Comparison of ENCODE assay signal across 8 cellular contexts in genomic region chr22:20207277-20208025, GRCh38.
DNase-seq lines count a peak whose midpoint lies in the region; ATAC-seq and TF ChIP-seq lines count a peak whose summit lies in the region.

No MANE protein-coding gene starts in this region.

- H3K27me3 ChIP-seq in BLaER1 = no peaks in the 10 kb centered on the region
- H3K27me3 ChIP-seq in brain microvascular endothelial cell (replicated peaks) = no peaks in the 10 kb centered on the region
- no peaks in the 10 kb centered on the region for H3K27me3 ChIP-seq in muscle layer of duodenum (ENCODE audit: low read depth, low read length)

- TF ChIP-seq CTCF in brain microvascular endothelial cell (IDR thresholded peaks at IDR 0.05; ENCODE audit: low read depth, low read length, missing control alignments) = no peak

- H3K4me1 ChIP-seq in BLaER1 (peaks cover 96% of the 10 kb centered on the region), muscle layer of duodenum (ENCODE audit: control insufficient read depth in 1 of 2, insufficient read depth in 2 of 2, low read length in 2 of 2) (peaks cover 9 to 46% of the 10 kb centered on the region in 2 donors)

- in situ Hi-C loops in brain microvascular endothelial cell (cut with HindIII; ENCODE audit: low pct_ligation_motif_present, low sequenced_read_pairs) = no loop called here

- H3K4me2 ChIP-seq in BLaER1 = peak overlapping the region; percentile 99

- H3K9ac ChIP-seq in BLaER1 = peak overlapping the region; percentile 91

- H3K4me3 ChIP-seq in BLaER1 = peak overlapping the region; percentile 74
- H3K4me3 ChIP-seq in brain microvascular endothelial cell (ENCODE audit: low read depth, low read length) = peak overlapping the region; percentile 62
- H3K4me3 ChIP-seq in muscle layer of duodenum (ENCODE audit: low read depth in 1 of 2, low read length in 2 of 2) = peak overlapping the region; percentile 66

- H4K20me1 ChIP-seq in BLaER1 = no peaks in the 10 kb centered on the region

- H3K36me3 ChIP-seq in BLaER1 = no peaks in the 10 kb centered on the region
- no peaks in the 10 kb centered on the region for H3K36me3 ChIP-seq in KOPT-K1 (ENCODE audit: insufficient read depth, low read length)
- H3K36me3 ChIP-seq in brain microvascular endothelial cell (replicated peaks) = no peaks in the 10 kb centered on the region
- H3K36me3 ChIP-seq in muscle layer of duodenum (ENCODE audit: control insufficient read depth in 1 of 2, insufficient read depth in 2 of 2, low read length in 2 of 2) = no peaks in the 10 kb centered on the region

- H3K27ac ChIP-seq in BLaER1 (peak overlapping the region; percentile 91), KOPT-K1 (ENCODE audit: low read depth, low read length, poor library complexity, severe bottlenecking) (peak overlapping the region; percentile 79), brain microvascular endothelial cell (peak overlapping the region; percentile 72), muscle layer of duodenum (ENCODE audit: low read length) (peak overlapping the region; percentile 71)

- DNase-seq in brain microvascular endothelial cell (no peak), AG08396 (ENCODE audit: low spot score) (no peak)
- DNase-seq in stimulated activated CD4-positive, alpha-beta T cell treated with anti-CD3 and anti-CD28 coated beads, Interleukin-4, amount 100 ng/mL, for 4 hours = no peak

- no peaks in the 10 kb centered on the region for H3K9me3 ChIP-seq in BLaER1
- H3K9me3 ChIP-seq in KOPT-K1 (ENCODE audit: insufficient read depth, low read length, poor library complexity, severe bottlenecking) = no peaks in the 10 kb centered on the region
- no peaks in the 10 kb centered on the region for H3K9me3 ChIP-seq in muscle layer of duodenum (ENCODE audit: control insufficient read depth in 1 of 2, low read length in 2 of 2)

- ATAC-seq in GM19324 (IDR thresholded peaks at IDR 0.05; ENCODE audit: low FRiP score, unreplicated experiment) (no peak), HG03175 (IDR thresholded peaks at IDR 0.05; ENCODE audit: unreplicated experiment) (no peak)
